ENCODE assay signal across 11 cellular contexts in the genomic region with DNA sequence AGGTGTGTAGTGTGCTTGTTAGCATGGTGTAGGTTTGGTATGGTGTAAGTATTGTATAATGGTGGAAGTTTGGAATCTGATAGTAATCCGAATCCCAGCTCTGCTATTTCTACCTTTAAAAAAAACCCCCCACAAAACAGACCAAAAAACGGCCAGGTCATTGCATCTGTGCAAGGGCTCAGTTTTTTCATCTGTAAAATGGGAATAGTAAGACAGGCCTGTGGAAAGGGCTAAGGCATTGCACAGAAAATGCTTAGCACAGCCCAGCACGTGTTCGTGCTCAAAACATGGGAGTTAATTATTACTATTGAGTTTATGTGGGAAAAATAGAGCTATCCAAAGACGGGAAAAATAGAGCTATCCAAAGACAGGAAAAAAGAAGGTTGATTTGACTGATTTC.
DNase-seq lines count a peak whose midpoint lies in the region; ATAC-seq, FAIRE-seq and TF ChIP-seq lines count a peak whose summit lies in the region.
"Had no signal": no experiment of that assay in that cellular context is flagged by ENCODE, and none has a peak within 500 bp of the region (broad histone marks: within the 10 kb centered on the region; RNA-seq: fewer than 3 reads in every experiment).

No MANE protein-coding gene starts in this region.

- ATAC-seq in CD8-positive, alpha-beta T cell: no peak
- ATAC-seq in HG03565 (IDR thresholded peaks at IDR 0.05; ENCODE audit: unreplicated experiment): no peak
- ATAC-seq in HG03159 (IDR thresholded peaks at IDR 0.05; ENCODE audit: unreplicated experiment): no peak

- no peaks in the 10 kb centered on the region for H3K27me3 ChIP-seq in CD8-positive, alpha-beta T cell (ENCODE audit: insufficient read depth, low read length)
- H3K27me3 ChIP-seq in brain microvascular endothelial cell (replicated peaks) (no peaks in the 10 kb centered on the region), osteoblast (ENCODE audit: insufficient read depth, low read length) (no peaks in the 10 kb centered on the region)

- H3K4me1 Mint-ChIP-seq in CD8-positive, alpha-beta T cell (ENCODE audit: low read depth): peaks cover 33% of the 10 kb centered on the region

- H4K20me1 ChIP-seq in osteoblast (ENCODE audit: insufficient read depth, low read length): no peaks in the 10 kb centered on the region

- in situ Hi-C loops in brain microvascular endothelial cell (cut with HindIII; ENCODE audit: low pct_ligation_motif_present, low sequenced_read_pairs): no loop called here

- H3K36me3 Mint-ChIP-seq in CD8-positive, alpha-beta T cell: no peaks in the 10 kb centered on the region

- intact Hi-C loops in CD8-positive, alpha-beta T cell (cut with DNase I, micrococcal nuclease): loop anchor here in 1 of 2 experiments (10.0 kb wide), 1 partner anchor 376 kb away; no protein-coding TSS in a partner anchor

- FAIRE-seq in RCC 7860 (lab: Jason Lieb, UNC): no peak
- FAIRE-seq: TTC549 had no signal

- no peaks in the 10 kb centered on the region for H3K9me3 ChIP-seq in CD8-positive, alpha-beta T cell (ENCODE audit: low read length)
- H3K9me3 ChIP-seq in KOPT-K1 (ENCODE audit: insufficient read depth, low read length, poor library complexity, severe bottlenecking) (no peaks in the 10 kb centered on the region), osteoblast (ENCODE audit: low read depth, low read length) (no peaks in the 10 kb centered on the region)

- H3K36me3 ChIP-seq in CD8-positive, alpha-beta T cell (ENCODE audit: insufficient read depth, low read length): no peaks in the 10 kb centered on the region
- H3K36me3 ChIP-seq in KOPT-K1 (ENCODE audit: insufficient read depth, low read length) (no peaks in the 10 kb centered on the region), brain microvascular endothelial cell (replicated peaks) (no peaks in the 10 kb centered on the region), osteoblast (ENCODE audit: insufficient read depth, low read length) (no peaks in the 10 kb centered on the region)

- H3K27ac Mint-ChIP-seq in CD8-positive, alpha-beta T cell: peak overlapping the region; percentile 62

- POLR2A ChIA-PET in CD8-positive, alpha-beta T cell (lab: Charles Lee): interaction anchor here (1.0 to 3.6 kb wide), 3 partner anchors 15 to 243 kb away, joined by 3 to 13 read pairs (median 3); partner anchors contain the start of gene FUT8

- H3K79me2 ChIP-seq in osteoblast (ENCODE audit: insufficient read depth, low read length): no peaks in the 10 kb centered on the region

- H3K4me3 ChIP-seq in CD8-positive, alpha-beta T cell (ENCODE audit: low read depth, low read length): no peak overlapping the region
- H3K4me3 ChIP-seq in brain microvascular endothelial cell (ENCODE audit: low read depth, low read length) (no peak overlapping the region), osteoblast (ENCODE audit: insufficient read depth, low read length) (no peak overlapping the region)

- CTCF ChIA-PET in CD8-positive, alpha-beta T cell (lab: Charles Lee): interaction anchor here (0.8 to 5.9 kb wide), 3 partner anchors 183 to 730 kb away, joined by 3 to 34 read pairs (median 3); partner anchors contain the start of gene FUT8

- H3K4me1 ChIP-seq in CD8-positive, alpha-beta T cell (ENCODE audit: insufficient read depth, low read length): peaks cover 13% of the 10 kb centered on the region
- peaks cover 22% of the 10 kb centered on the region for H3K4me1 ChIP-seq in osteoblast (ENCODE audit: insufficient read depth, low read length)

- H3K4me2 ChIP-seq in osteoblast (ENCODE audit: insufficient read depth, low read length): no peak overlapping the region

- no peak for TF ChIP-seq CTCF in CD8-positive, alpha-beta T cell (IDR thresholded peaks at IDR 0.05)
- TF ChIP-seq CTCF in brain microvascular endothelial cell (IDR thresholded peaks at IDR 0.05; ENCODE audit: low read depth, low read length, missing control alignments) (no peak), osteoblast (IDR thresholded peaks at IDR 0.05; ENCODE audit: extremely low read depth, low read depth, low read length) (no peak)

- H2AFZ ChIP-seq in osteoblast (ENCODE audit: low read length): no peak overlapping the region

- peak overlapping the region; percentile 87 for H3K4me3 Mint-ChIP-seq in CD8-positive, alpha-beta T cell

- H3K27ac ChIP-seq in CD8-positive, alpha-beta T cell (ENCODE audit: low read depth, low read length): no peak overlapping the region
- H3K27ac ChIP-seq in KOPT-K1 (ENCODE audit: low read depth, low read length, poor library complexity, severe bottlenecking) (peak overlapping the region; percentile 87), brain microvascular endothelial cell (peak overlapping the region; percentile 78), osteoblast (ENCODE audit: low read depth, low read length) (peak overlapping the region; percentile 86)

- no peaks in the 10 kb centered on the region for H3K27me3 Mint-ChIP-seq in CD8-positive, alpha-beta T cell (ENCODE audit: low read depth)

- DNase-seq in CD8-positive, alpha-beta T cell: no peak
- no peak for DNase-seq in brain microvascular endothelial cell
- DNase-seq in osteoblast (ENCODE audit: insufficient read length, low spot score, missing footprints): no peak
- no peak for DNase-seq in NCI-H510A treated with DMSO at 0.1 percent for 48 hours (lab: John Stamatoyannopoulos, UW)
- DNase-seq in RCC 7860 (ENCODE audit: low spot score): no peak
- DNase-seq: GOT3, kidney glomerular epithelial cell had no signal

- no peaks in the 10 kb centered on the region for H3K9me3 Mint-ChIP-seq in CD8-positive, alpha-beta T cell
